ENCODE assay signal across 24 cellular contexts in the genomic region with DNA sequence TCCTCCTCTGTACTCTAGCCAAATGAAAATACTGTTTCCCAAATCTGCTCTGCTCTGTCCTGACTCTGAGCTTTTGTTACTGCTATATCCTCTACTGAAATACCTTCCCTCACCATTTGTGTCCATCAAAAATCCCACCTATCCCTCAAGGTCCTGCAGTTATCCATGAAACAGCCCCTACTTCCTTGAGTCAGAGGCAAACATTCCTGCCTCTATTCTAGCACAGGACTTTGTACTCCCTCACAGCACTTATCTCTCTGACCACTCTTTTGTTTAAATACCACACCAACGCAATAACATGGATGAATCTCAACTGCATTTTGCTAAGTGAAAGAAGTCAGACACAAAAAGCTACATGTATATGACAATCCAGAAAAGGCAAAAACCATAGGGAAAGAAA. TPM values are rescaled to one million over a fixed set of nuclear protein-coding genes. Genes with fewer than 3 reads are reported as not detected.
"Had no signal": no experiment of that assay in that cellular context is flagged by ENCODE, and none has a peak within 500 bp of the region (broad histone marks: within the 10 kb centered on the region; RNA-seq: fewer than 3 reads in every experiment).

No MANE protein-coding gene starts in this region.

- H3K9me3 ChIP-seq: gastroesophageal sphincter, lower lobe of right lung, tibial nerve, uterus had no signal

- H3K4me3 ChIP-seq: gastroesophageal sphincter, lower lobe of right lung, tibial nerve, uterus had no signal

- H3K27me3 ChIP-seq: gastroesophageal sphincter, uterus had no signal

- H3K4me1 ChIP-seq: gastroesophageal sphincter, lower lobe of right lung, tibial nerve, uterus had no signal

- DNase-seq: activated B cell treated with CpG ODN at 0.5 μM for 24 hours; activated CD4-positive, alpha-beta T cell treated with anti-CD3 and anti-CD28 coated beads for 4 hours; activated CD4-positive, alpha-beta T cell treated with anti-CD3 and anti-CD28 coated beads, Interleukin-2, amount 50 U/mL, for 48 hours; activated CD8-positive, alpha-beta memory T cell treated with anti-CD3 and anti-CD28 coated beads, Interleukin-2, amount 50 U/mL, for 48 hours; activated naive CD4-positive, alpha-beta T cell treated with Interleukin-2 at 50 U/mL for 16 hours; activated T-cell treated with anti-CD3 and anti-CD28 coated beads, Interleukin-2, amount 50 U/mL, for 4 hours; head of caudate nucleus; lower lobe of right lung; mesendoderm; naive thymus-derived CD4-positive, alpha-beta T cell; occipital lobe; posterior cingulate gyrus; retina; stimulated activated CD4-positive, alpha-beta T cell treated with anti-CD3 and anti-CD28 coated beads, Interleukin-12 subunit alpha, Interleukin-12 subunit beta, amount 100 ng/mL, for 4 hours; stimulated activated CD4-positive, alpha-beta T cell treated with anti-CD3 and anti-CD28 coated beads, Interleukin-4, amount 100 ng/mL, for 4 hours; stimulated activated naive CD8-positive, alpha-beta T cell treated with anti-CD3 and anti-CD28 coated beads, Interleukin-15, Interleukin-2, amounts not matched to agents 100 U/mL and 50 U/mL, for 24 hours; T-helper 1 cell; uterus had no signal

- H3K27ac ChIP-seq: epithelial cell of prostate, gastroesophageal sphincter, lower lobe of right lung, tibial nerve, uterus had no signal

- ATAC-seq: activated T-cell treated with anti-CD3 and anti-CD28 coated beads, Interleukin-2, amount 50 U/mL, for 4 hours; gastroesophageal sphincter; lower lobe of right lung; naive thymus-derived CD4-positive, alpha-beta T cell; stimulated activated naive CD8-positive, alpha-beta T cell treated with anti-CD3 and anti-CD28 coated beads, Interleukin-15, Interleukin-2, amounts not matched to agents 100 U/mL and 50 U/mL, for 24 hours had no signal

- H3K36me3 ChIP-seq: gastroesophageal sphincter, lower lobe of right lung, tibial nerve, uterus had no signal

RNA-seq across cellular contexts. Expression of gene RNF128, which starts 10.5 kb away (rescaled TPM):
- total RNA-seq: activated B cell treated with CpG ODN at 0.5 μM for 24 hours; activated CD8-positive, alpha-beta memory T cell treated with anti-CD3 and anti-CD28 coated beads for 36 hours; activated T-helper 2 cell treated with anti-CD3 and anti-CD28 coated beads, Interferon-gamma antibody, Interleukin-2, Interleukin-4, amounts not matched to agents 10 μg/mL and 5 μg/mL and 100 μg/mL, durations not matched to agents 14 hours and 24 hours and 36 hours; naive thymus-derived CD4-positive, alpha-beta T cell; neural crest cell had no signal
- polyA plus RNA-seq: naive thymus-derived CD4-positive, alpha-beta T cell had no signal
